In genomic region chr4:139556071-139556734, GRCh38 we compare ENCODE assay signal across 8 cellular contexts. TPM values are rescaled to one million over a fixed set of nuclear protein-coding genes. Genes with fewer than 3 reads are reported as not detected.
DNase-seq lines count a peak whose midpoint lies in the region; ATAC-seq and TF ChIP-seq lines count a peak whose summit lies in the region.

Gene SETD7, minus strand, starts transcription at chr4:139556219. Its CDS starts 82 bp downstream, at chr4:139556137.

- no peak for TF ChIP-seq CTCF in PC-3 (conservative IDR thresholded peaks at IDR 0.05; ENCODE audit: low read depth, low read length)

- H3K4me2 ChIP-seq in PC-3 (ENCODE audit: low read length) = peak within 1 kb of the TSS; percentile 89

- H3K27me3 ChIP-seq in HUES6 (ENCODE audit: control insufficient read depth, insufficient read depth, low read length) (peaks cover 40% of the 10 kb centered on the region), PC-3 (ENCODE audit: low read length) (no peaks in the 10 kb centered on the region), mucosa of rectum (ENCODE audit: control insufficient read depth in 2 of 2, insufficient read depth in 2 of 2, low read length in 2 of 2) (no peaks in the 10 kb centered on the region)

- no TSS peak for BruUV-seq in PC-3 (replicated peaks; lab: Mats Ljungman, UMichigan)

- H3K9me3 ChIP-seq in HUES6 (ENCODE audit: control insufficient read depth, insufficient read depth, low read depth, low read length) (no peaks in the 10 kb centered on the region), PC-3 (ENCODE audit: low read length) (no peaks in the 10 kb centered on the region), mucosa of rectum (ENCODE audit: control insufficient read depth in 2 of 2, low read length in 2 of 2) (no peaks in the 10 kb centered on the region)

- POLR2A ChIA-PET in PC-3 (lab: Charles Lee; ENCODE audit: unreplicated experiment) = interaction anchor here (0.6 kb wide), 2 partner anchors 153 to 1162 kb away, joined by 3 to 11 read pairs; no protein-coding TSS in a partner anchor

- no peaks in the 10 kb centered on the region for H3K9me2 ChIP-seq in PC-3 (replicated peaks; ENCODE audit: low read length)

- peaks cover 45% of the 10 kb centered on the region for H3K79me2 ChIP-seq in PC-3 (ENCODE audit: low read length)

- 0 out of 2 replicates have a peak, but pooled peaks cover 4% of the 10 kb centered on the region for H4K20me1 ChIP-seq in PC-3 (ENCODE audit: low read length)

- H3K9ac ChIP-seq in HUES6 (ENCODE audit: low read length) (peak within 1 kb of the TSS; percentile 92), PC-3 (ENCODE audit: low read length) (peak within 1 kb of the TSS; percentile 90), mucosa of rectum (ENCODE audit: low read depth in 1 of 2, low read length in 2 of 2) (peak within 1 kb of the TSS; percentile 86 to 93)

- H3K4me1 ChIP-seq in HUES6 (ENCODE audit: control insufficient read depth, insufficient read depth, low read length) (peaks cover 49% of the 10 kb centered on the region), PC-3 (ENCODE audit: insufficient read depth, low read length) (peaks cover 12% of the 10 kb centered on the region), mucosa of rectum (ENCODE audit: control insufficient read depth in 2 of 2, insufficient read depth in 2 of 2, low read length in 2 of 2) (peaks cover 6 to 11% of the 10 kb centered on the region in 2 donors)

- no peaks in the 10 kb centered on the region for H3F3A ChIP-seq in PC-3 (ENCODE audit: low read length, unreplicated experiment)

- intact Hi-C loops in PC-3 (cut with micrococcal nuclease) = loop anchor here (2.0 to 5.0 kb wide), 3 partner anchors 41 to 104 kb away; partner anchors contain the start of gene RAB33B

- H3K4me3 ChIP-seq in HUES6 (ENCODE audit: low read depth, low read length) (peak within 1 kb of the TSS; percentile 83), PC-3 (ENCODE audit: low read length) (peak within 1 kb of the TSS; percentile 70), mucosa of rectum (ENCODE audit: low read length in 2 of 2) (peak within 1 kb of the TSS; percentile 87 to 90)

- ATAC-seq in GM19395 (IDR thresholded peaks at IDR 0.05; ENCODE audit: unreplicated experiment) (peak; percentile 45), PC-3 (peak; percentile 58), esophagus mucosa (peak; percentile 71)

- H3K36me3 ChIP-seq in HUES6 (ENCODE audit: control insufficient read depth, insufficient read depth, low read length) (no peaks in the 10 kb centered on the region), PC-3 (ENCODE audit: low read depth, low read length) (no peaks in the 10 kb centered on the region), mucosa of rectum (ENCODE audit: control insufficient read depth in 2 of 2, insufficient read depth in 2 of 2, low read length in 2 of 2) (no peaks in the 10 kb centered on the region)

- H2AFZ ChIP-seq in PC-3 (ENCODE audit: low read length) = peak within 1 kb of the TSS; percentile 82

- CTCF ChIA-PET in PC-3 (lab: Charles Lee) = interaction anchor here (0.6 kb wide), 1 partner anchor 120 kb away, joined by 4 read pairs; no protein-coding TSS in a partner anchor

- DNase-seq in AG08396 (ENCODE audit: low spot score) = peak; percentile 83
- DNase-seq in PC-3 = peak; percentile 57
- peak; percentile 73 to 79 for DNase-seq in activated T-cell treated with anti-CD3 and anti-CD28 coated beads, Interleukin-2, amount 50 U/mL, for 48 hours
- peak; percentile 24 to 33 for DNase-seq in stimulated activated CD8-positive, alpha-beta memory T cell treated with anti-CD3 and anti-CD28 coated beads, Interleukin-7, amount 100 ng/mL, for 48 hours (ENCODE audit: extremely low read depth in 1 of 2, low read depth in 1 of 2)

- H3K27ac ChIP-seq in HUES6 (ENCODE audit: low read depth, low read length) = peak within 1 kb of the TSS; percentile 62; the same call in 1 of the 2 replicates
- H3K27ac ChIP-seq in PC-3 (ENCODE audit: low read length) = peak within 1 kb of the TSS; percentile 44
- peak within 1 kb of the TSS; percentile 88 to 90 for H3K27ac ChIP-seq in mucosa of rectum (ENCODE audit: low read depth in 2 of 2, low read length in 2 of 2)

RNA-seq across cellular contexts. Expression of gene SETD7, which starts in this region (rescaled TPM):
- 29.6 and 31.4 TPM in 2 replicates for total RNA-seq in PC-3 (2014; rRNA removed)
- 19.9 TPM for total RNA-seq in esophagus mucosa

Comparison
In these comparisons a context has a peak if more than half of its experiments do, and no peak if none do; other contexts are left out.
1. Peak in every context shown above with its lines: DNase-seq, ATAC-seq, H3K4me3 ChIP-seq and H3K27ac ChIP-seq.
2. DNase-seq: peak in every context shown above with its lines; median percentile 83 in AG08396; 76 in activated T-cell treated with anti-CD3 and anti-CD28 coated beads, Interleukin-2, amount 50 U/mL, for 48 hours; 57 in PC-3; 28 in stimulated activated CD8-positive, alpha-beta memory T cell treated with anti-CD3 and anti-CD28 coated beads, Interleukin-7, amount 100 ng/mL, for 48 hours.